ENCODE assay signal across 10 cellular contexts in genomic region chr12:93563807-93564538, GRCh38. TPM values are rescaled to one million over a fixed set of nuclear protein-coding genes. Genes with fewer than 3 reads are reported as not detected.
DNase-seq lines count a peak whose midpoint lies in the region; ATAC-seq and TF ChIP-seq lines count a peak whose summit lies in the region.
"Had no signal": no experiment of that assay in that cellular context is flagged by ENCODE, and none has a peak within 500 bp of the region (broad histone marks: within the 10 kb centered on the region; RNA-seq: fewer than 3 reads in every experiment).

No MANE protein-coding gene starts in this region.

- H3K4me3 ChIP-seq in heart right ventricle, result no peak overlapping the region
- H3K4me3 ChIP-seq in right atrium auricular region, result no peak overlapping the region
- H3K4me3 ChIP-seq in fibroblast of lung (replicated peaks in 1 of 4; ENCODE audit: control extremely low read depth in 1 of 4, insufficient read depth in 1 of 4, low read depth in 3 of 4, low read length in 4 of 4), result no peak overlapping the region
- H3K4me3 ChIP-seq in upper lobe of right lung, result no peak overlapping the region
- no peak overlapping the region for H3K4me3 ChIP-seq in CD8-positive, alpha-beta memory T cell (ENCODE audit: low read length)
- H3K4me3 ChIP-seq: gastroesophageal sphincter had no signal

- peaks cover 0 to 13% (median 8%) of the 10 kb centered on the region in 11 donors for H3K9me3 ChIP-seq in heart right ventricle
- peaks cover 0 to 5% of the 10 kb centered on the region in 2 donors for H3K9me3 ChIP-seq in right atrium auricular region
- no peaks in the 10 kb centered on the region for H3K9me3 ChIP-seq in fibroblast of lung (ENCODE audit: control insufficient read depth, insufficient read depth, low read depth, low read length)
- no peaks in the 10 kb centered on the region for H3K9me3 ChIP-seq in upper lobe of right lung
- no peaks in the 10 kb centered on the region for H3K9me3 ChIP-seq in CD8-positive, alpha-beta memory T cell (ENCODE audit: low read length)
- H3K9me3 ChIP-seq: gastroesophageal sphincter had no signal

- H3K4me2 ChIP-seq in fibroblast of lung (ENCODE audit: extremely low read depth, insufficient read depth, low read length), result no peak overlapping the region

- WGBS in heart right ventricle, 2 donors, result 64 to 68% methylated on average over 6 of the region's 6 CpGs

- POLR2A ChIA-PET in CD8-positive, alpha-beta memory T cell (lab: Charles Lee), result no interaction called here

- peak overlapping the region in 1 of 7 donors; percentile 47 for H3K4me3 Mint-ChIP-seq in CD8-positive, alpha-beta memory T cell

- H3K4me1 ChIP-seq in heart right ventricle (peaks cover 0 to 1% (median 0%) of the 10 kb centered on the region in 9 donors), right atrium auricular region (no peaks in the 10 kb centered on the region), fibroblast of lung (ENCODE audit: control insufficient read depth, extremely low read depth, insufficient read depth, low read length) (no peaks in the 10 kb centered on the region), upper lobe of right lung (no peaks in the 10 kb centered on the region)
- H3K4me1 ChIP-seq in CD8-positive, alpha-beta memory T cell (ENCODE audit: insufficient read depth, low read length), result peaks cover under 1% of the 10 kb centered on the region
- H3K4me1 ChIP-seq: gastroesophageal sphincter had no signal

- H3K36me3 ChIP-seq in heart right ventricle (peaks cover 0 to 52% (median 2%) of the 10 kb centered on the region in 9 donors), right atrium auricular region (no peaks in the 10 kb centered on the region), fibroblast of lung (ENCODE audit: control insufficient read depth, insufficient read depth, low read length) (peaks cover 6% of the 10 kb centered on the region), upper lobe of right lung (no peaks in the 10 kb centered on the region)
- H3K36me3 ChIP-seq in CD8-positive, alpha-beta memory T cell (ENCODE audit: insufficient read depth, low read length), result no peaks in the 10 kb centered on the region

- H3K9me3 Mint-ChIP-seq in CD8-positive, alpha-beta memory T cell, result peaks cover under 1 to 1% (median under 1%) of the 10 kb centered on the region in 5 donors

- ATAC-seq in heart right ventricle (peak in 1 of 8 donors; percentile 33), upper lobe of right lung (peak; percentile 93), GM18511 (IDR thresholded peaks at IDR 0.05; ENCODE audit: unreplicated experiment) (no peak)
- ATAC-seq: gastroesophageal sphincter had no signal

- peaks cover 2 to 10% (median 5%) of the 10 kb centered on the region in 3 donors for H3K4me1 Mint-ChIP-seq in CD8-positive, alpha-beta memory T cell

- CTCF ChIA-PET in CD8-positive, alpha-beta memory T cell (lab: Charles Lee), result interaction anchor here (0.9 kb wide), 1 partner anchor 538 kb away, joined by 3 read pairs; no protein-coding TSS in a partner anchor

- DNase-seq in heart right ventricle (no peak), right atrium auricular region (ENCODE audit: low spot score) (no peak), NCI-H69 (lab: John Stamatoyannopoulos, UW) (peak; percentile 22), fibroblast of lung (ENCODE audit: low read depth in 2 of 2) (peak; percentile 32 to 55), upper lobe of right lung (no peak), epidermal melanocyte (ENCODE audit: insufficient read length, low spot score) (no peak)
- no peak for DNase-seq in CD8-positive, alpha-beta memory T cell

- H3K27me3 ChIP-seq in heart right ventricle (peaks cover 0 to 17% (median 0%) of the 10 kb centered on the region in 7 donors), right atrium auricular region (no peaks in the 10 kb centered on the region), fibroblast of lung (ENCODE audit: control insufficient read depth, insufficient read depth, low read length) (no peaks in the 10 kb centered on the region), upper lobe of right lung (no peaks in the 10 kb centered on the region)
- no peaks in the 10 kb centered on the region for H3K27me3 ChIP-seq in CD8-positive, alpha-beta memory T cell (ENCODE audit: insufficient read depth, low read length, poor library complexity, severe bottlenecking)
- H3K27me3 ChIP-seq: gastroesophageal sphincter had no signal

- no peak overlapping the region for H3K27ac ChIP-seq in heart right ventricle
- H3K27ac ChIP-seq in right atrium auricular region, result no peak overlapping the region
- H3K27ac ChIP-seq in fibroblast of lung (ENCODE audit: insufficient read depth, low read length), result no peak overlapping the region
- no peak overlapping the region for H3K27ac ChIP-seq in upper lobe of right lung
- no peak overlapping the region for H3K27ac ChIP-seq in CD8-positive, alpha-beta memory T cell (ENCODE audit: low read depth, low read length)
- H3K27ac ChIP-seq: gastroesophageal sphincter, HL-60 had no signal

- intact Hi-C loops in heart right ventricle (cut with DNase I), result loop anchor here in 6 of 10 donors (5.0 to 10.0 kb wide), 7 partner anchors 57 to 511 kb away; no protein-coding TSS in a partner anchor
- intact Hi-C loops in upper lobe of right lung (cut with DNase I), result no loop called here

- H3K27ac Mint-ChIP-seq in CD8-positive, alpha-beta memory T cell, result no peak overlapping the region

- H3K36me3 Mint-ChIP-seq in CD8-positive, alpha-beta memory T cell, result peaks cover under 1 to 30% (median 2%) of the 10 kb centered on the region in 3 donors

- no peak overlapping the region for H2AFZ ChIP-seq in fibroblast of lung (ENCODE audit: low read length)

- TF ChIP-seq CTCF in heart right ventricle (IDR thresholded peaks at IDR 0.05) (peak in 5 of 9 donors; percentile 19 to 44 (median 35)), right atrium auricular region (IDR thresholded peaks at IDR 0.05) (peak in 1 of 2 donors; percentile 32), fibroblast of lung (conservative IDR thresholded peaks at IDR 0.05 in 1 of 2, IDR thresholded peaks at IDR 0.05 in 1 of 2; ENCODE audit: low read depth in 1 of 2, low read length in 2 of 2) (peak; percentile 43 to 52), upper lobe of right lung (IDR thresholded peaks at IDR 0.05) (no peak)

- peaks cover 3% of the 10 kb centered on the region for H3K79me2 ChIP-seq in fibroblast of lung (ENCODE audit: control insufficient read depth, insufficient read depth, low read length)

- no peak overlapping the region for H3K9ac ChIP-seq in fibroblast of lung (ENCODE audit: insufficient read depth, low read length)

- H4K20me1 ChIP-seq in fibroblast of lung (ENCODE audit: control insufficient read depth, extremely low read depth, insufficient read depth, low read length), result no peaks in the 10 kb centered on the region

- H3K27me3 Mint-ChIP-seq in CD8-positive, alpha-beta memory T cell, result peaks cover 0 to 3% of the 10 kb centered on the region in 2 donors

RNA-seq across cellular contexts. Expression of gene SOCS2, which starts 8.5 kb away (rescaled TPM):
- 10 to 100 TPM in 9 of 10 donors, 1 to 10 TPM in 1; 8.6 to 35.1 (median 18.3) TPM for total RNA-seq in heart right ventricle
- 10 to 100 TPM; 14.9 to 19.5 TPM for polyA plus RNA-seq in heart right ventricle
- 10 to 100 TPM; 21.4 to 25.5 TPM for total RNA-seq in right atrium auricular region
- total RNA-seq in fibroblast of lung, result 75.5 and 105 TPM in 2 replicates
- polyA plus RNA-seq in fibroblast of lung, result 69.1 and 113 TPM in 2 replicates
- polyA plus RNA-seq in fibroblast of lung (2012), result 45.4 and 69.0 TPM in 2 replicates
- 26.7 and 43.3 TPM in 2 replicates for polyA minus RNA-seq in fibroblast of lung (ENCODE audit: low replicate concordance)
- total RNA-seq in upper lobe of right lung, result 23.8 TPM
- 10 to 100 TPM; 11.6 to 12.9 TPM for total RNA-seq in CD8-positive, alpha-beta memory T cell
- polyA plus RNA-seq in CD8-positive, alpha-beta memory T cell, result 21.7 TPM

Comparison
In these comparisons a context has a peak if more than half of its experiments do, and no peak if none do; other contexts are left out.
1. DNase-seq: peak in NCI-H69 (single experiment) and fibroblast of lung (2 of 2); none in heart right ventricle (0 of 2), right atrium auricular region (single experiment), upper lobe of right lung (single experiment), CD8-positive, alpha-beta memory T cell (0 of 5) and epidermal melanocyte (single experiment).